41 cellular contexts compared by ENCODE assay signal in the genomic region with DNA sequence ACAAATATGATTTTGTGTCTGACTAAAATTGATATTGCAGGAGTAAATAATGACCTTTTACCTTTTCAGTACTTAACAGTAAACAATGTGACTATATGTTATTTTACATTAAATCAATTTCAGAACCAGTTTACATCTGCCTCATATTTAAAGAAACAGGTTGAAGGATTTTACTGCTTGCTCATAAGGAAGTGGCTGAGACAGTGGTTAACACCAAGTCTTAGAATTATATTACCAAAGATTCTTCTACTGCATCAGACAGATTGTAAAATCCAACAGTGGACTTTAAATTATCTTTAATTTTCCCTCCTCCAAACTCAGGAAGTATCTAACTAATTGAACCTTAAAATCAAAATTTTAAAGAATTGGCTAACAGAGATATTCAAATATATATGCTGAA.
"Had no signal": no experiment of that assay in that cellular context is flagged by ENCODE, and none has a peak within 500 bp of the region (broad histone marks: within the 10 kb centered on the region; RNA-seq: fewer than 3 reads in every experiment).

No MANE protein-coding gene starts in this region.

- H3K27me3 ChIP-seq: adrenal gland, ascending aorta, body of pancreas, brain microvascular endothelial cell, breast epithelium, cardiac muscle cell had no signal

- DNase-seq: activated effector memory CD4-positive, alpha-beta T cell treated with anti-CD3 and anti-CD28 coated beads, Interleukin-2, amount 50 U/mL, for 16 hours; activated effector memory CD4-positive, alpha-beta T cell treated with Interleukin-2 at 50 U/mL for 16 hours; activated gamma-delta T cell; activated gamma-delta T cell treated with Interleukin-2 at 50 U/mL for 16 hours; activated naive CD4-positive, alpha-beta T cell; activated naive CD4-positive, alpha-beta T cell treated with anti-CD3 and anti-CD28 coated beads for 36 hours; activated naive CD4-positive, alpha-beta T cell treated with anti-CD3 and anti-CD28 coated beads, Interleukin-2, amount 10 ng/mL, durations not matched to agents 7 days and 5 days; activated naive CD4-positive, alpha-beta T cell treated with anti-CD3 and anti-CD28 coated beads, Interleukin-2, amount 50 U/mL, for 16 hours; activated naive CD4-positive, alpha-beta T cell treated with Interleukin-2 at 50 U/mL for 16 hours; activated naive CD8-positive, alpha-beta T cell treated with anti-CD3 and anti-CD28 coated beads for 36 hours; activated naive CD8-positive, alpha-beta T cell treated with anti-CD3 and anti-CD28 coated beads, Interleukin-2, amount 10 ng/mL, durations not matched to agents 7 days and 5 days; activated naive CD8-positive, alpha-beta T cell treated with anti-CD3 and anti-CD28 coated beads, Interleukin-2, amount 50 U/mL, for 24 hours; activated T-cell treated with anti-CD3 and anti-CD28 coated beads for 4 hours; activated T-cell treated with anti-CD3 and anti-CD28 coated beads, Interleukin-2, amount 50 U/mL, for 1 hour; activated T-cell treated with anti-CD3 and anti-CD28 coated beads, Interleukin-2, amount 50 U/mL, for 24 hours; activated T-cell treated with anti-CD3 and anti-CD28 coated beads, Interleukin-2, amount 50 U/mL, for 4 hours; activated T-cell treated with anti-CD3 and anti-CD28 coated beads, Interleukin-2, amount 50 U/mL, for 48 hours; activated T-cell treated with anti-CD3 and anti-CD28 coated beads, Interleukin-2, amount 50 U/mL, for 72 hours; adrenal gland; amniotic stem cell; amygdala; anterior cingulate cortex; aorta; body of pancreas; brain microvascular endothelial cell; caudate nucleus; central memory CD4-positive, alpha-beta T cell; cerebellar nuclear complex had no signal

- H3K27ac Mint-ChIP-seq: activated naive CD4-positive, alpha-beta T cell treated with anti-CD3 and anti-CD28 coated beads for 36 hours; activated naive CD4-positive, alpha-beta T cell treated with anti-CD3 and anti-CD28 coated beads, Interleukin-2, amount 10 ng/mL, durations not matched to agents 7 days and 5 days; activated naive CD4-positive, alpha-beta T cell treated with anti-CD3 and anti-CD28 coated beads, Interleukin-2, amount 50 U/mL, for 24 hours; activated naive CD4-positive, alpha-beta T cell treated with anti-CD3 and anti-CD28 coated beads, Interleukin-2, amount 50 U/mL, for 72 hours; activated naive CD8-positive, alpha-beta T cell; activated naive CD8-positive, alpha-beta T cell treated with anti-CD3 and anti-CD28 coated beads for 36 hours; activated naive CD8-positive, alpha-beta T cell treated with anti-CD3 and anti-CD28 coated beads, Interleukin-2, amount 10 ng/mL, durations not matched to agents 7 days and 5 days; activated naive CD8-positive, alpha-beta T cell treated with anti-CD3 and anti-CD28 coated beads, Interleukin-2, amount 50 U/mL, for 24 hours; activated T-cell treated with anti-CD3 and anti-CD28 coated beads, Interleukin-2, amount 50 U/mL, for 24 hours; activated T-cell treated with anti-CD3 and anti-CD28 coated beads, Interleukin-2, amount 50 U/mL, for 72 hours; activated T-helper 1 cell treated with anti-CD3 and anti-CD28 coated beads, Interleukin-12 subunit alpha, Interleukin-12 subunit beta, Interleukin-2, Interleukin-4 antibody, amounts not matched to agents 30 ng/mL and 10 ng/mL and 1 ng/mL, durations not matched to agents 14 hours and 24 hours and 36 hours; activated T-helper 17 cell treated with anti-CD3 and anti-CD28 coated beads, Interleukin-2, amount 50 U/mL, for 72 hours; activated T-helper 2 cell treated with anti-CD3 and anti-CD28 coated beads, Interferon-gamma antibody, Interleukin-2, Interleukin-4, amounts not matched to agents 10 μg/mL and 5 μg/mL and 100 μg/mL, durations not matched to agents 14 hours and 24 hours and 36 hours; brain had no signal

- H3K4me1 Mint-ChIP-seq: activated naive CD4-positive, alpha-beta T cell treated with anti-CD3 and anti-CD28 coated beads, Interleukin-2, amount 10 ng/mL, durations not matched to agents 7 days and 5 days; activated naive CD4-positive, alpha-beta T cell treated with anti-CD3 and anti-CD28 coated beads, Interleukin-2, amount 50 U/mL, for 24 hours; activated naive CD8-positive, alpha-beta T cell treated with anti-CD3 and anti-CD28 coated beads for 36 hours; activated naive CD8-positive, alpha-beta T cell treated with anti-CD3 and anti-CD28 coated beads, Interleukin-2, amount 10 ng/mL, durations not matched to agents 7 days and 5 days; activated naive CD8-positive, alpha-beta T cell treated with anti-CD3 and anti-CD28 coated beads, Interleukin-2, amount 50 U/mL, for 24 hours; activated T-helper 17 cell treated with anti-CD3 and anti-CD28 coated beads, Interleukin-2, amount 50 U/mL, for 72 hours; brain; central memory CD8-positive, alpha-beta T cell had no signal

- H3K36me3 Mint-ChIP-seq: activated naive CD4-positive, alpha-beta T cell treated with anti-CD3 and anti-CD28 coated beads, Interleukin-2, amount 10 ng/mL, durations not matched to agents 7 days and 5 days; activated naive CD4-positive, alpha-beta T cell treated with anti-CD3 and anti-CD28 coated beads, Interleukin-2, amount 50 U/mL, for 24 hours; activated naive CD4-positive, alpha-beta T cell treated with anti-CD3 and anti-CD28 coated beads, Interleukin-2, amount 50 U/mL, for 72 hours; activated naive CD8-positive, alpha-beta T cell; activated naive CD8-positive, alpha-beta T cell treated with anti-CD3 and anti-CD28 coated beads for 36 hours; activated naive CD8-positive, alpha-beta T cell treated with anti-CD3 and anti-CD28 coated beads, Interleukin-2, amount 10 ng/mL, durations not matched to agents 7 days and 5 days; brain had no signal

- H3K9me3 Mint-ChIP-seq: activated naive CD8-positive, alpha-beta T cell treated with anti-CD3 and anti-CD28 coated beads for 36 hours; activated naive CD8-positive, alpha-beta T cell treated with anti-CD3 and anti-CD28 coated beads, Interleukin-2, amount 10 ng/mL, durations not matched to agents 7 days and 5 days; brain had no signal

- H3K4me1 ChIP-seq: adrenal gland, ascending aorta, body of pancreas, breast epithelium had no signal

- FAIRE-seq: astrocyte, bronchial epithelial cell had no signal

- H3K27ac ChIP-seq: adrenal gland, ascending aorta, body of pancreas, brain microvascular endothelial cell, breast epithelium, cardiac muscle cell had no signal

- H3K36me3 ChIP-seq: adrenal gland, ascending aorta, brain microvascular endothelial cell, breast epithelium, cardiac muscle cell had no signal

- H3K4me3 Mint-ChIP-seq: activated naive CD4-positive, alpha-beta T cell treated with anti-CD3 and anti-CD28 coated beads for 36 hours; activated naive CD4-positive, alpha-beta T cell treated with anti-CD3 and anti-CD28 coated beads, Interleukin-2, amount 10 ng/mL, durations not matched to agents 7 days and 5 days; activated naive CD4-positive, alpha-beta T cell treated with anti-CD3 and anti-CD28 coated beads, Interleukin-2, amount 50 U/mL, for 24 hours; activated naive CD8-positive, alpha-beta T cell; activated naive CD8-positive, alpha-beta T cell treated with anti-CD3 and anti-CD28 coated beads for 36 hours; activated naive CD8-positive, alpha-beta T cell treated with anti-CD3 and anti-CD28 coated beads, Interleukin-2, amount 10 ng/mL, durations not matched to agents 7 days and 5 days; activated naive CD8-positive, alpha-beta T cell treated with anti-CD3 and anti-CD28 coated beads, Interleukin-2, amount 50 U/mL, for 24 hours; activated T-cell treated with anti-CD3 and anti-CD28 coated beads, Interleukin-2, amount 50 U/mL, for 24 hours; activated T-cell treated with anti-CD3 and anti-CD28 coated beads, Interleukin-2, amount 50 U/mL, for 4 hours; activated T-cell treated with anti-CD3 and anti-CD28 coated beads, Interleukin-2, amount 50 U/mL, for 72 hours; activated T-helper 1 cell treated with anti-CD3 and anti-CD28 coated beads, Interleukin-12 subunit alpha, Interleukin-12 subunit beta, Interleukin-2, Interleukin-4 antibody, amounts not matched to agents 30 ng/mL and 10 ng/mL and 1 ng/mL, durations not matched to agents 14 hours and 24 hours and 36 hours; activated T-helper 17 cell treated with anti-CD3 and anti-CD28 coated beads, Interleukin-2, amount 50 U/mL, for 72 hours; brain; central memory CD8-positive, alpha-beta T cell had no signal

- H3K27me3 Mint-ChIP-seq: activated naive CD4-positive, alpha-beta T cell treated with anti-CD3 and anti-CD28 coated beads, Interleukin-2, amount 10 ng/mL, durations not matched to agents 7 days and 5 days; activated naive CD4-positive, alpha-beta T cell treated with anti-CD3 and anti-CD28 coated beads, Interleukin-2, amount 50 U/mL, for 24 hours; activated naive CD8-positive, alpha-beta T cell; activated naive CD8-positive, alpha-beta T cell treated with anti-CD3 and anti-CD28 coated beads for 36 hours; activated naive CD8-positive, alpha-beta T cell treated with anti-CD3 and anti-CD28 coated beads, Interleukin-2, amount 10 ng/mL, durations not matched to agents 7 days and 5 days; activated naive CD8-positive, alpha-beta T cell treated with anti-CD3 and anti-CD28 coated beads, Interleukin-2, amount 50 U/mL, for 24 hours; activated T-cell treated with anti-CD3 and anti-CD28 coated beads, Interleukin-2, amount 50 U/mL, for 24 hours; activated T-helper 17 cell treated with anti-CD3 and anti-CD28 coated beads, Interleukin-2, amount 50 U/mL, for 72 hours; central memory CD8-positive, alpha-beta T cell had no signal

- H3K4me3 ChIP-seq: adrenal gland, ascending aorta, body of pancreas, breast epithelium, cardiac muscle cell had no signal

- ATAC-seq: activated naive CD4-positive, alpha-beta T cell treated with anti-CD3 and anti-CD28 coated beads, Interleukin-2, amount 50 U/mL, for 72 hours; activated naive CD8-positive, alpha-beta T cell treated with anti-CD3 and anti-CD28 coated beads, Interleukin-2, amount 50 U/mL, for 24 hours; activated T-cell treated with anti-CD3 and anti-CD28 coated beads, Interleukin-2, amount 50 U/mL, for 4 hours; activated T-cell treated with anti-CD3 and anti-CD28 coated beads, Interleukin-2, amount 50 U/mL, for 72 hours; activated T-helper 17 cell treated with anti-CD3 and anti-CD28 coated beads, Interleukin-2, amount 50 U/mL, for 72 hours; body of pancreas had no signal

- H3K9me3 ChIP-seq: ascending aorta, body of pancreas, breast epithelium had no signal
